Comparison of ENCODE assay signal across 18 cellular contexts in genomic region chr9:93110400-93110855, GRCh38. TPM values are rescaled to one million over a fixed set of nuclear protein-coding genes. Genes with fewer than 3 reads are reported as not detected.
DNase-seq lines count a peak whose midpoint lies in the region; ATAC-seq and TF ChIP-seq lines count a peak whose summit lies in the region.
"Had no signal": no experiment of that assay in that cellular context is flagged by ENCODE, and none has a peak within 500 bp of the region (broad histone marks: within the 10 kb centered on the region; RNA-seq: fewer than 3 reads in every experiment).

No MANE protein-coding gene starts in this region.

- H3K27me3 ChIP-seq in adrenal gland (no peaks in the 10 kb centered on the region), lower lobe of right lung (ENCODE audit: low read depth) (no peaks in the 10 kb centered on the region), upper lobe of left lung (no peaks in the 10 kb centered on the region)
- H3K27me3 ChIP-seq: tibial nerve had no signal

- no peak overlapping the region for H3K27ac Mint-ChIP-seq in activated CD4-positive, alpha-beta T cell treated with anti-CD3 and anti-CD28 coated beads for 36 hours
- no peak overlapping the region for H3K27ac Mint-ChIP-seq in immature natural killer cell

- POLR2A ChIA-PET in activated CD4-positive, alpha-beta T cell treated with anti-CD3 and anti-CD28 coated beads for 36 hours (lab: Charles Lee) = no interaction called here

- peaks cover 38% of the 10 kb centered on the region for H3K4me1 Mint-ChIP-seq in activated CD4-positive, alpha-beta T cell treated with anti-CD3 and anti-CD28 coated beads for 36 hours
- H3K4me1 Mint-ChIP-seq in immature natural killer cell = peaks cover 18 to 30% of the 10 kb centered on the region in 2 donors

- TF ChIP-seq EP300 in upper lobe of left lung (IDR thresholded peaks at IDR 0.05) = no peak

- H3K27me3 Mint-ChIP-seq in activated CD4-positive, alpha-beta T cell treated with anti-CD3 and anti-CD28 coated beads for 36 hours = no peaks in the 10 kb centered on the region
- H3K27me3 Mint-ChIP-seq in immature natural killer cell (ENCODE audit: low read depth in 3 of 3) = peaks cover 0 to 7% (median 2%) of the 10 kb centered on the region in 3 donors
- H3K27me3 Mint-ChIP-seq: activated CD4-positive, alpha-beta T cell treated with anti-CD3 and anti-CD28 coated beads, Interleukin-2, amount 10 ng/mL, durations not matched to agents 7 days and 5 days; CD4-positive, alpha-beta memory T cell had no signal

- H3K9me3 Mint-ChIP-seq in activated CD4-positive, alpha-beta T cell treated with anti-CD3 and anti-CD28 coated beads for 36 hours (ENCODE audit: low read depth) = no peaks in the 10 kb centered on the region
- H3K9me3 Mint-ChIP-seq in immature natural killer cell = peaks cover 0 to 3% (median 0%) of the 10 kb centered on the region in 6 donors
- H3K9me3 Mint-ChIP-seq: activated CD4-positive, alpha-beta T cell treated with anti-CD3 and anti-CD28 coated beads, Interleukin-2, amount 10 ng/mL, durations not matched to agents 7 days and 5 days; activated T-cell treated with anti-CD3 and anti-CD28 coated beads, Interleukin-2, amount 50 U/mL, for 4 hours had no signal

- CTCF ChIA-PET in activated CD4-positive, alpha-beta T cell treated with anti-CD3 and anti-CD28 coated beads for 36 hours (lab: Charles Lee) = interaction anchor here (0.6 to 6.9 kb wide), 7 partner anchors 9 to 248 kb away, joined by 3 to 40 read pairs (median 8); partner anchors contain the start of gene CARD19

- H3K4me1 ChIP-seq in adrenal gland (replicated peaks in 1 of 2) = peaks cover 19 to 33% of the 10 kb centered on the region in 2 donors
- peaks cover 26% of the 10 kb centered on the region for H3K4me1 ChIP-seq in lower lobe of right lung
- H3K4me1 ChIP-seq in upper lobe of left lung = peaks cover 14 to 33% (median 23%) of the 10 kb centered on the region in 4 donors

- no peak overlapping the region for H3K4me3 Mint-ChIP-seq in activated CD4-positive, alpha-beta T cell treated with anti-CD3 and anti-CD28 coated beads for 36 hours
- no peak overlapping the region for H3K4me3 Mint-ChIP-seq in immature natural killer cell
- H3K4me3 Mint-ChIP-seq: activated CD4-positive, alpha-beta T cell treated with anti-CD3 and anti-CD28 coated beads, Interleukin-2, amount 10 ng/mL, durations not matched to agents 7 days and 5 days; activated T-cell treated with anti-CD3 and anti-CD28 coated beads, Interleukin-2, amount 50 U/mL, for 4 hours had no signal

- H3K36me3 Mint-ChIP-seq in activated CD4-positive, alpha-beta T cell treated with anti-CD3 and anti-CD28 coated beads for 36 hours (ENCODE audit: low read depth) = peaks cover 14% of the 10 kb centered on the region
- H3K36me3 Mint-ChIP-seq in immature natural killer cell = peaks cover 9 to 15% (median 10%) of the 10 kb centered on the region in 3 donors

- H3K4me3 ChIP-seq in adrenal gland (no peak overlapping the region), lower lobe of right lung (no peak overlapping the region), upper lobe of left lung (no peak overlapping the region)
- H3K4me3 ChIP-seq: tibial nerve had no signal

- TF ChIP-seq POLR2A in adrenal gland (IDR thresholded peaks at IDR 0.05) (no peak), upper lobe of left lung (IDR thresholded peaks at IDR 0.05) (no peak)

- 86 to 97% (median 96%) methylated on average over 1 to 14 of the region's 14 CpGs for WGBS in adrenal gland, 4 donors
- WGBS in upper lobe of left lung, 2 donors = 94 to 99% methylated on average over 5 to 13 of the region's 14 CpGs

- H3K9me3 ChIP-seq in adrenal gland (replicated peaks in 1 of 3) (no peaks in the 10 kb centered on the region), lower lobe of right lung (no peaks in the 10 kb centered on the region), upper lobe of left lung (no peaks in the 10 kb centered on the region)
- H3K9me3 ChIP-seq: tibial nerve had no signal

- peak; percentile 53 for DNase-seq in activated effector memory CD4-positive, alpha-beta T cell treated with anti-CD3 and anti-CD28 coated beads, Interleukin-2, amount 50 U/mL, for 16 hours
- no peak for DNase-seq in activated effector memory CD4-positive, alpha-beta T cell treated with Interleukin-2 at 50 U/mL for 16 hours
- DNase-seq in adrenal gland (peak; percentile 4 to 54 (median 21)), lower lobe of right lung (peak; percentile 51), upper lobe of left lung (peak; percentile 24 to 66), RKO (ENCODE audit: low spot score) (no peak), immature natural killer cell (no peak)
- DNase-seq in activated CD4-positive, alpha-beta T cell treated with anti-CD3 and anti-CD28 coated beads for 36 hours = no peak
- DNase-seq: activated CD4-positive, alpha-beta T cell treated with anti-CD3 and anti-CD28 coated beads, Interleukin-2, amount 10 ng/mL, durations not matched to agents 7 days and 5 days; activated T-cell treated with anti-CD3 and anti-CD28 coated beads, Interleukin-2, amount 50 U/mL, for 4 hours; MM.1S; NCI-H1930; NCI-H526; PC-3; stimulated activated CD4-positive, alpha-beta T cell treated with anti-CD3 and anti-CD28 coated beads, Interleukin-4, amount 100 ng/mL, for 4 hours had no signal

- TF ChIP-seq CTCF in adrenal gland (IDR thresholded peaks at IDR 0.05) (no peak), lower lobe of right lung (IDR thresholded peaks at IDR 0.05) (no peak), upper lobe of left lung (IDR thresholded peaks at IDR 0.05) (no peak)

- no peak for ATAC-seq in lower lobe of right lung
- ATAC-seq in upper lobe of left lung (ENCODE audit: low FRiP score in 2 of 2) = no peak
- no peak for ATAC-seq in activated CD4-positive, alpha-beta T cell treated with anti-CD3 and anti-CD28 coated beads for 36 hours
- ATAC-seq: activated T-cell treated with anti-CD3 and anti-CD28 coated beads, Interleukin-2, amount 50 U/mL, for 4 hours; PC-3 had no signal

- intact Hi-C loops in adrenal gland (cut with DNase I) = no loop called here
- intact Hi-C loops in lower lobe of right lung (cut with DNase I) = no loop called here
- intact Hi-C loops in activated CD4-positive, alpha-beta T cell treated with anti-CD3 and anti-CD28 coated beads for 36 hours (cut with DNase I, micrococcal nuclease) = no loop called here

- H3K27ac ChIP-seq in adrenal gland (peak overlapping the region in 1 of 5 donors; percentile 66), lower lobe of right lung (no peak overlapping the region), upper lobe of left lung (peak overlapping the region in 3 of 4 donors; percentile 30 to 95 (median 89))
- H3K27ac ChIP-seq: tibial nerve had no signal

- peaks cover 0 to 34% of the 10 kb centered on the region in 2 donors for H3K36me3 ChIP-seq in adrenal gland (replicated peaks in 1 of 2)
- H3K36me3 ChIP-seq in lower lobe of right lung = peaks cover 41% of the 10 kb centered on the region
- H3K36me3 ChIP-seq in upper lobe of left lung = peaks cover 3 to 60% (median 31%) of the 10 kb centered on the region in 4 donors

RNA-seq across cellular contexts. Expression of gene CARD19, which starts 14.4 kb away (rescaled TPM):
- 10 to 100 TPM; 29.7 to 75.0 (median 39.2) TPM for total RNA-seq in adrenal gland
- polyA plus RNA-seq in adrenal gland = 10 to 100 TPM; 10.7 to 69.1 (median 68.4) TPM
- 25.6 TPM for total RNA-seq in lower lobe of right lung
- total RNA-seq in upper lobe of left lung = 10 to 100 TPM; 34.7 to 92.3 (median 41.7) TPM
- 10 to 100 TPM; 39.6 to 44.4 TPM for total RNA-seq in activated CD4-positive, alpha-beta T cell treated with anti-CD3 and anti-CD28 coated beads for 36 hours
- polyA plus RNA-seq in immature natural killer cell = 100 to 1,000 TPM in 1 of 3 donors, 10 to 100 TPM in 2; 55.1 to 105 (median 78.8) TPM

RNA-seq across cellular contexts. Expression of gene NINJ1, which starts 23.6 kb away (rescaled TPM):
- total RNA-seq in adrenal gland (100 to 1,000 TPM; 122 to 339 (median 181) TPM), lower lobe of right lung (46.6 TPM), upper lobe of left lung (10 to 100 TPM; 35.6 to 83.9 (median 56.8) TPM)
- polyA plus RNA-seq in adrenal gland (100 to 1,000 TPM in 2 of 3 donors, 10 to 100 TPM in 1; 31.1 to 135 (median 101) TPM), immature natural killer cell (10 to 100 TPM; 51.3 to 91.0 (median 54.0) TPM)
- 100 to 1,000 TPM in 1 of 2 experiments, 10 to 100 TPM in 1; 77.4 to 108 TPM for total RNA-seq in activated CD4-positive, alpha-beta T cell treated with anti-CD3 and anti-CD28 coated beads for 36 hours

RNA-seq across cellular contexts. Expression of gene SUSD3, which starts 51.9 kb away (rescaled TPM):
- total RNA-seq in adrenal gland (1 to 10 TPM; 1.4 to 4.9 (median 3.3) TPM), lower lobe of right lung (5.3 TPM), upper lobe of left lung (10 to 100 TPM in 1 of 6 donors, 1 to 10 TPM in 5; 3.9 to 17.8 (median 5.2) TPM)
- polyA plus RNA-seq in adrenal gland (1 to 10 TPM in 2 of 3 donors, under 1 TPM in 1; 0.60 to 1.7 (median 1.1) TPM), immature natural killer cell (1 to 10 TPM in 2 of 3 donors, not detected in 1; 3.5 to 5.2 TPM)
- total RNA-seq in activated CD4-positive, alpha-beta T cell treated with anti-CD3 and anti-CD28 coated beads for 36 hours = 10 to 100 TPM; 51.4 to 57.9 TPM
- total RNA-seq: endothelial cell of umbilical vein had no signal
- polyA plus RNA-seq: endothelial cell of umbilical vein had no signal

Comparison
In these comparisons a context has a peak if more than half of its experiments do, and no peak if none do; other contexts are left out.
1. DNase-seq: peak in activated effector memory CD4-positive, alpha-beta T cell treated with anti-CD3 and anti-CD28 coated beads, Interleukin-2, amount 50 U/mL, for 16 hours (single experiment), adrenal gland (7 of 7), lower lobe of right lung (single experiment) and upper lobe of left lung (2 of 2); none in activated effector memory CD4-positive, alpha-beta T cell treated with Interleukin-2 at 50 U/mL for 16 hours (single experiment), activated CD4-positive, alpha-beta T cell treated with anti-CD3 and anti-CD28 coated beads for 36 hours (single experiment), RKO (single experiment) and immature natural killer cell (0 of 3).